1 cellular context compared by ENCODE assay signal in genomic region chr22:30423296-30423958, GRCh38.
A peak's percentile ranks its signal among the peaks of the same experiment; 100 is the strongest.
TF ChIP-seq lines count a peak whose summit lies in the region.

No MANE protein-coding gene starts in this region.

TF ChIP-seq in H1, 55 proteins besides CTCF, POLR2A, EP300 and RAD21:
- TF ChIP-seq E2F6 (IDR thresholded peaks at IDR 0.05), result peak; percentile 89
- no peak for TF ChIP-seq ZNF274 (IDR thresholded peaks at IDR 0.05; ENCODE audit: borderline replicate concordance, extremely low read depth, low read length)
- TF ChIP-seq HDAC2 (IDR thresholded peaks at IDR 0.05; ENCODE audit: borderline replicate concordance in 1 of 2, low read depth in 2 of 2, low read length in 2 of 2), result peak in 1 of 2 experiments; percentile 62; a peak in 1 of 4 replicates
- no peak for TF ChIP-seq JUND (IDR thresholded peaks at IDR 0.05; ENCODE audit: low read length)
- TF ChIP-seq SUZ12 (IDR thresholded peaks at IDR 0.05; ENCODE audit: low read length), result 0 out of 2 replicates have a peak, but pooled peaks have one; percentile 34
- TF ChIP-seq PHF8 (conservative IDR thresholded peaks at IDR 0.05; ENCODE audit: low read depth, low read length), result peak; percentile 38; the same call in 1 of the 2 replicates
- TF ChIP-seq KDM1A (IDR thresholded peaks at IDR 0.05; ENCODE audit: borderline replicate concordance, low read length), result no peak
- peak; percentile 21 for TF ChIP-seq POLR2AphosphoS5 (IDR thresholded peaks at IDR 0.05; ENCODE audit: low read depth, low read length)
- no peak for TF ChIP-seq SIX5 (IDR thresholded peaks at IDR 0.05; ENCODE audit: low read depth, low read length)
- peak; percentile 76 for TF ChIP-seq ASH2L (IDR thresholded peaks at IDR 0.05; ENCODE audit: low read length)
- no peak for TF ChIP-seq POU5F1 (IDR thresholded peaks at IDR 0.05; ENCODE audit: low read depth, low read length)
- 0 out of 2 replicates have a peak, but pooled peaks have one; percentile 23 for TF ChIP-seq RBBP5 (IDR thresholded peaks at IDR 0.05; ENCODE audit: borderline replicate concordance, low read depth, low read length)
- TF ChIP-seq MAX (IDR thresholded peaks at IDR 0.05), result peak; percentile 54
- TF ChIP-seq KDM4A (IDR thresholded peaks at IDR 0.05; ENCODE audit: low read depth, low read length, severe bottlenecking), result peak; percentile 65
TF ChIP-seq in H1: peak in this region for 9.
